In the genomic region with DNA sequence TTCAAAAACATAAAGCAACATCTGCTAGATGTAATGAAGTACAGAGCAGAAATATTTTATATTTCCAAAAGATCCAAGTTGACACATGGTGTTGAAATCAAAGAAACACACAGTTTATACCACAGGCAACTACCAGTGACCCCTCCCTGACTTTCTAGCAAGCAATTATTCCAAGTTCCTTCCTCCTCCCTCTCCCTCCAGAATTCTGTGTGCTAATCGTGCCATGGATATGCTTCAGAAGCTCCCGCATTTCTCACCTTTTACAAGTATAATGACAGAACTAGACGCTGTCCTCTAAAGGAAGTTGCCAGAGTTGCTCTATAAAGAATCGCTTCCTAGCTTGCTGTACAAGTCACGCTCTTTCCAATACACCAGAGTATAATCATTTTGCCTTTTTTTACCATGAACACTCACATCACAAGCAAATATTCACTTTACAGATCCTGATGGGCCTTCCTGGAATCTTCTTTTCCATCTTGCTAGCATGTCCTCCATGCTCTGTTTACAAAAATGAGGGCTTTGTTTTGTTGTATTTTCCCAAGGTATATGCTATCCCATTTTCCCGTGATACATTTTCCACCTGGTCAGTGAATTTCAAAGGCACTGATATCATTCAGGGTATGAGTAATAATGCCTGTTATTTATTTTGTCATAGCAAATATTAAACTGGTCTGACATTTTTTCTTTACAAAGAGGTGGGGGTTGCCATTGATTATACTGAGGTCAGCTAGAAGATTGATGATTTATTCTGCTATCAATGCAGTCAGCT, we compare ENCODE assay signal across 12 cellular contexts.
DNase-seq lines count a peak whose midpoint lies in the region; ATAC-seq, FAIRE-seq and TF ChIP-seq lines count a peak whose summit lies in the region.
"Had no signal": no experiment of that assay in that cellular context is flagged by ENCODE, and none has a peak within 500 bp of the region (broad histone marks: within the 10 kb centered on the region; RNA-seq: fewer than 3 reads in every experiment).

No MANE protein-coding gene starts in this region.

- H3K4me3 ChIP-seq in A549 = peak overlapping the region; percentile 26; the same call in 2 of the 3 replicates
- no peak overlapping the region for H3K4me3 ChIP-seq in mesendoderm (ENCODE audit: low read length)

- DNase-seq in A549 (ENCODE audit: low read depth in 1 of 2, low spot score in 1 of 2) (peak in 1 of 2 experiments; percentile 74), RCC 7860 (ENCODE audit: low spot score) (peak; percentile 17), epithelial cell of prostate (ENCODE audit: low read depth, low spot score) (no peak), mesendoderm (peak; percentile 28), posterior cingulate gyrus (no peak), substantia nigra (lab: John Stamatoyannopoulos, UW) (no peak), NCI-H1417 treated with DMSO at 0.1 percent for 48 hours (lab: John Stamatoyannopoulos, UW) (no peak), SHP77 (lab: John Stamatoyannopoulos, UW) (no peak)
- DNase-seq: activated effector memory CD4-positive, alpha-beta T cell treated with Interleukin-2 at 50 U/mL for 16 hours; GDM1; H9; NCI-H1092 had no signal

- H2BK120ac ChIP-seq in mesendoderm (ENCODE audit: low read depth, low read length) = no peak overlapping the region

- no peak overlapping the region for H4K5ac ChIP-seq in mesendoderm (ENCODE audit: low read length)

- no peak overlapping the region for H3K9ac ChIP-seq in mesendoderm (ENCODE audit: low read length)

- no peak overlapping the region for H2AK5ac ChIP-seq in mesendoderm (ENCODE audit: low read length)

- intact Hi-C loops in posterior cingulate gyrus (cut with DNase I) = no loop called here

- no peaks in the 10 kb centered on the region for H3K9me3 ChIP-seq in A549

- WGBS in A549 (ENCODE audit: missing lambda C conversion rate) = 3% methylated on average over 6 of the region's 6 CpGs
- no CpG with 5 or more reads among the region's 6 CpGs for WGBS in mesendoderm (ENCODE audit: extremely low coverage, insufficient coverage, low lambda C conversion rate)

- no peak overlapping the region for H4K8ac ChIP-seq in mesendoderm (ENCODE audit: low read depth, low read length)

- peak overlapping the region; percentile 91 to 95 for H3K27ac ChIP-seq in A549
- peak overlapping the region; percentile 59 for H3K27ac ChIP-seq in epithelial cell of prostate
- no peak overlapping the region for H3K27ac ChIP-seq in mesendoderm (ENCODE audit: low read depth, low read length)
- no peak overlapping the region for H3K27ac ChIP-seq in substantia nigra (ENCODE audit: low read depth, low read length, poor library complexity, severe bottlenecking)

- no peaks in the 10 kb centered on the region for H3K27me3 ChIP-seq in mesendoderm (ENCODE audit: insufficient read depth, low read length, poor library complexity)

- TF ChIP-seq CTCF in A549 (IDR thresholded peaks at IDR 0.05) = no peak

- H3K79me2 ChIP-seq in mesendoderm (ENCODE audit: control insufficient read depth, insufficient read depth, low read length) = no peaks in the 10 kb centered on the region

- no peak for FAIRE-seq in A549 (lab: Jason Lieb, UNC)
- peak; percentile 7 for FAIRE-seq in RCC 7860 (lab: Jason Lieb, UNC)

- TF ChIP-seq POLR2A in A549 (IDR thresholded peaks at IDR 0.05; ENCODE audit: low read length) = no peak

- peak; percentile 74 to 75 for ATAC-seq in A549

- no peaks in the 10 kb centered on the region for H3K79me1 ChIP-seq in mesendoderm (ENCODE audit: low read length)

- H3K4ac ChIP-seq in mesendoderm (ENCODE audit: low read depth, low read length) = no peak overlapping the region

- H3K56ac ChIP-seq in mesendoderm (ENCODE audit: low read length) = no peak overlapping the region

- TF ChIP-seq RAD21 in A549 (conservative IDR thresholded peaks at IDR 0.05 in 1 of 2, IDR thresholded peaks at IDR 0.05 in 1 of 2) = no peak

- H3K23ac ChIP-seq in mesendoderm (ENCODE audit: low read length) = no peak overlapping the region

- no peak overlapping the region for H2BK5ac ChIP-seq in mesendoderm (ENCODE audit: low read length)

- peaks cover 76% of the 10 kb centered on the region for H3K4me1 ChIP-seq in A549
- no peaks in the 10 kb centered on the region for H3K4me1 ChIP-seq in mesendoderm (ENCODE audit: control insufficient read depth, low read depth, low read length)

- peak overlapping the region; percentile 12 for H3K18ac ChIP-seq in mesendoderm (ENCODE audit: low read length)

- POLR2A ChIA-PET in A549 (lab: Yijun Ruan, JAX) = no interaction called here

- peak overlapping the region; percentile 36 for H2BK15ac ChIP-seq in mesendoderm (replicated peaks; ENCODE audit: low read depth)

- H3K4me2 ChIP-seq in A549 (peak overlapping the region; percentile 88), mesendoderm (ENCODE audit: low read length) (no peak overlapping the region)

- peak; percentile 26 to 38; a peak in 1 of 5 replicates for TF ChIP-seq EP300 in A549 (IDR thresholded peaks at IDR 0.05)

- no peaks in the 10 kb centered on the region for H3K36me3 ChIP-seq in mesendoderm (ENCODE audit: control insufficient read depth, insufficient read depth, low read length)

- CTCF ChIA-PET in A549 (lab: Yijun Ruan, JAX) = interaction anchor here (1.2 to 2.1 kb wide), 2 partner anchors 8 to 86 kb away, joined by 3 to 5 read pairs; no protein-coding TSS in a partner anchor

TF ChIP-seq in A549, 52 proteins besides CTCF, POLR2A, EP300 and RAD21:
- TF ChIP-seq KDM5A (IDR thresholded peaks at IDR 0.05) (no peak), JUN (IDR thresholded peaks at IDR 0.05) (peak; percentile 27 to 37; a peak in 2 of 5 replicates), FOSL2 (IDR thresholded peaks at IDR 0.05) (0 out of 2 replicates have a peak, but pooled peaks have one; percentile 1), FOSL2 (CRISPR knock-in tag; IDR thresholded peaks at IDR 0.05) (peak; percentile 84), KDM1A (IDR thresholded peaks at IDR 0.05; ENCODE audit: low read depth) (no peak), CEBPB (IDR thresholded peaks at IDR 0.05) (peak in 1 of 2 experiments; percentile 40; a peak in 1 of 4 replicates), HOXB13 (CRISPR knock-in tag; IDR thresholded peaks at IDR 0.05; ENCODE audit: low read depth) (no peak), SREBF2 (IDR thresholded peaks at IDR 0.05) (no peak), MYC (IDR thresholded peaks at IDR 0.05; ENCODE audit: borderline replicate concordance, low read length) (no peak), NFE2L2 (conservative IDR thresholded peaks at IDR 0.05; ENCODE audit: low read length) (no peak), HOXA7 (CRISPR knock-in tag; IDR thresholded peaks at IDR 0.05) (no peak), HDAC2 (IDR thresholded peaks at IDR 0.05) (no peak), ZSCAN20 (CRISPR knock-in tag; IDR thresholded peaks at IDR 0.05) (no peak), EHF (CRISPR knock-in tag; IDR thresholded peaks at IDR 0.05) (no peak), GATA3 (IDR thresholded peaks at IDR 0.05; ENCODE audit: borderline replicate concordance) (peak; percentile 67; the same call in 1 of the 2 replicates), RNF2 (IDR thresholded peaks at IDR 0.05; ENCODE audit: borderline replicate concordance, low read depth) (no peak), HEYL (CRISPR knock-in tag; IDR thresholded peaks at IDR 0.05) (no peak), TP53 (CRISPR knock-in tag; IDR thresholded peaks at IDR 0.05) (no peak), PHF8 (IDR thresholded peaks at IDR 0.05; ENCODE audit: borderline replicate concordance, low read depth) (no peak), JUNB (IDR thresholded peaks at IDR 0.05) (peak; percentile 74), MAFK (IDR thresholded peaks at IDR 0.05; ENCODE audit: partially characterized antibody) (peak; percentile 84)
- TF ChIP-seq, protein P1, sequence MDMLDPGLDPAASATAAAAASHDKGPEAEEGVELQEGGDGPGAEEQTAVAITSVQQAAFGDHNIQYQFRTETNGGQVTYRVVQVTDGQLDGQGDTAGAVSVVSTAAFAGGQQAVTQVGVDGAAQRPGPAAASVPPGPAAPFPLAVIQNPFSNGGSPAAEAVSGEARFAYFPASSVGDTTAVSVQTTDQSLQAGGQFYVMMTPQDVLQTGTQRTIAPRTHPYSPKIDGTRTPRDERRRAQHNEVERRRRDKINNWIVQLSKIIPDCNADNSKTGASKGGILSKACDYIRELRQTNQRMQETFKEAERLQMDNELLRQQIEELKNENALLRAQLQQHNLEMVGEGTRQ (IDR thresholded peaks at IDR 0.05) = no peak
- TF ChIP-seq, protein P2, sequence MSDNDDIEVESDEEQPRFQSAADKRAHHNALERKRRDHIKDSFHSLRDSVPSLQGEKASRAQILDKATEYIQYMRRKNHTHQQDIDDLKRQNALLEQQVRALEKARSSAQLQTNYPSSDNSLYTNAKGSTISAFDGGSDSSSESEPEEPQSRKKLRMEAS (IDR thresholded peaks at IDR 0.05) = no peak
- TF ChIP-seq, protein P3, sequence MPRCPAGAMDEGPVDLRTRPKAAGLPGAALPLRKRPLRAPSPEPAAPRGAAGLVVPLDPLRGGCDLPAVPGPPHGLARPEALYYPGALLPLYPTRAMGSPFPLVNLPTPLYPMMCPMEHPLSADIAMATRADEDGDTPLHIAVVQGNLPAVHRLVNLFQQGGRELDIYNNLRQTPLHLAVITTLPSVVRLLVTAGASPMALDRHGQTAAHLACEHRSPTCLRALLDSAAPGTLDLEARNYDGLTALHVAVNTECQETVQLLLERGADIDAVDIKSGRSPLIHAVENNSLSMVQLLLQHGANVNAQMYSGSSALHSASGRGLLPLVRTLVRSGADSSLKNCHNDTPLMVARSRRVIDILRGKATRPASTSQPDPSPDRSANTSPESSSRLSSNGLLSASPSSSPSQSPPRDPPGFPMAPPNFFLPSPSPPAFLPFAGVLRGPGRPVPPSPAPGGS (IDR thresholded peaks at IDR 0.05) = no peak

Comparison
In these comparisons a context has a peak if more than half of its experiments do, and no peak if none do; other contexts are left out.
1. DNase-seq: peak in RCC 7860 (single experiment) and mesendoderm (single experiment); none in epithelial cell of prostate (single experiment), posterior cingulate gyrus (0 of 10), substantia nigra (0 of 49), NCI-H1417 treated with DMSO at 0.1 percent for 48 hours (single experiment) and SHP77 (0 of 2).
2. H3K27ac ChIP-seq: peak in A549 (2 of 2) and epithelial cell of prostate (single experiment); none in mesendoderm (single experiment) and substantia nigra (single experiment).